14 cellular contexts compared by ENCODE assay signal in the genomic region with DNA sequence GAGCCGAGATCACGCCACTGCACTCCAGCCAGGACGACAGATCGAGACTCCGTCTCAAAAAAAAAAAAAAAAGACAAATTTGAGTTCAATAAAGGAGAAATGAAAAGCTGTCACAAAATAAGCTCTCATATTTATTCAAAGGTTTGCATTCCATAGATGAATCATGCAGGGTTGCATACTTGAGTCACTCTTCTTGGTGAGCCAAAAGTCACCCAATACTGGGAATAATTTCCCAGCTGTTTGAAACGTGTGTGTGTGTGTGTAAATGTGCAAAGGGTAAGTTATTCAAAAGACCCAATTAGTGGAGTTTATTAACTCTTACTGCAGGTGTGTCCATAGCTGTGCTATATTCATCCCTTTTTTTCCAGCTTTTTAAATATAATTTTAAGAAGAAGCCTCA.
DNase-seq lines count a peak whose midpoint lies in the region; ATAC-seq, FAIRE-seq and TF ChIP-seq lines count a peak whose summit lies in the region.
"Had no signal": no experiment of that assay in that cellular context is flagged by ENCODE, and none has a peak within 500 bp of the region (broad histone marks: within the 10 kb centered on the region; RNA-seq: fewer than 3 reads in every experiment).

No MANE protein-coding gene starts in this region.

- no peak for FAIRE-seq in kidney (lab: Jason Lieb, UNC)

- DNase-seq in GM04503 (ENCODE audit: low read depth), result peak; percentile 52
- peak; percentile 57 for DNase-seq in RWPE1 (ENCODE audit: low spot score)
- DNase-seq in sigmoid colon, result no peak
- DNase-seq in kidney, result no peak
- no peak for DNase-seq in mucosa of gallbladder (ENCODE audit: low spot score)
- DNase-seq in stimulated activated CD4-positive, alpha-beta T cell treated with anti-CD3 and anti-CD28 coated beads, Interleukin-2, amount 100 ng/mL, for 24 hours, result no peak
- DNase-seq in stimulated activated naive CD8-positive, alpha-beta T cell treated with anti-CD3 and anti-CD28 coated beads, Interleukin-15, Interleukin-2, amounts not matched to agents 100 U/mL and 50 U/mL, for 24 hours, result no peak
- DNase-seq: activated CD8-positive, alpha-beta memory T cell treated with anti-CD3 and anti-CD28 coated beads, Interleukin-2, amount 50 U/mL, for 4 hours; hypothalamus; mucosa of descending colon; NCI-H1092; right lobe of liver; T-helper 2 cell had no signal

- H3K9ac ChIP-seq in kidney (ENCODE audit: low read length in 2 of 2), result no peak overlapping the region

- H3K36me3 ChIP-seq in esophagus (ENCODE audit: control insufficient read depth in 2 of 2, insufficient read depth in 2 of 2, low read length in 1 of 2), result no peaks in the 10 kb centered on the region
- H3K36me3 ChIP-seq in sigmoid colon, result no peaks in the 10 kb centered on the region
- no peaks in the 10 kb centered on the region for H3K36me3 ChIP-seq in kidney (ENCODE audit: control insufficient read depth in 1 of 2, insufficient read depth in 2 of 2, low read length in 2 of 2)
- H3K36me3 ChIP-seq: right lobe of liver had no signal

- CTCF ChIA-PET in RWPE1 (lab: Yijun Ruan, JAX), result interaction anchor here (0.6 to 1.5 kb wide), 4 partner anchors 85 to 489 kb away, joined by 3 to 7 read pairs (median 4); no protein-coding TSS in a partner anchor

- H3K4me3 ChIP-seq in esophagus (ENCODE audit: low read depth in 1 of 2, low read length in 2 of 2) (no peak overlapping the region), sigmoid colon (no peak overlapping the region), kidney (ENCODE audit: low read length in 2 of 2) (no peak overlapping the region)
- H3K4me3 ChIP-seq: mucosa of descending colon, right lobe of liver had no signal

- no peak for TF ChIP-seq POLR2A in sigmoid colon (IDR thresholded peaks at IDR 0.05)

- ATAC-seq in stimulated activated naive CD8-positive, alpha-beta T cell treated with anti-CD3 and anti-CD28 coated beads, Interleukin-15, Interleukin-2, amounts not matched to agents 100 U/mL and 50 U/mL, for 24 hours, result no peak
- ATAC-seq: mucosa of descending colon had no signal

- H3K27ac ChIP-seq in RWPE1 (peak overlapping the region; percentile 86), esophagus (ENCODE audit: low read depth in 2 of 2, low read length in 1 of 2) (peak overlapping the region; percentile 57 to 85), sigmoid colon (peak overlapping the region; percentile 28 to 90 (median 61)), kidney (ENCODE audit: low read depth in 2 of 2, low read length in 2 of 2) (no peak overlapping the region)
- H3K27ac ChIP-seq: right lobe of liver had no signal

- POLR2A ChIA-PET in RWPE1 (lab: Yijun Ruan, JAX; ENCODE audit: low non-redundant PET), result interaction anchor here (0.6 kb wide), 1 partner anchor 1871 kb away, joined by 3 read pairs; no protein-coding TSS in a partner anchor

- H3K4me1 ChIP-seq in esophagus (ENCODE audit: control insufficient read depth in 2 of 2, insufficient read depth in 2 of 2, low read length in 1 of 2), result peaks cover 7 to 19% of the 10 kb centered on the region in 2 donors
- H3K4me1 ChIP-seq in sigmoid colon, result peaks cover 0 to 89% (median 82%) of the 10 kb centered on the region in 4 donors
- H3K4me1 ChIP-seq in kidney (ENCODE audit: control insufficient read depth in 1 of 2, insufficient read depth in 1 of 2, low read depth in 1 of 2, low read length in 2 of 2), result peaks cover 4 to 7% of the 10 kb centered on the region in 2 donors

- intact Hi-C loops in sigmoid colon (cut with DNase I) (no loop called here), kidney (cut with DNase I) (no loop called here)

- TF ChIP-seq EP300 in sigmoid colon (IDR thresholded peaks at IDR 0.05), result no peak

- H3K9me3 ChIP-seq in esophagus (ENCODE audit: control insufficient read depth in 2 of 2, insufficient read depth in 1 of 2, low read depth in 1 of 2, low read length in 1 of 2), result no peaks in the 10 kb centered on the region
- no peaks in the 10 kb centered on the region for H3K9me3 ChIP-seq in sigmoid colon
- H3K9me3 ChIP-seq in kidney (ENCODE audit: control insufficient read depth in 1 of 2, low read length in 2 of 2), result no peaks in the 10 kb centered on the region
- H3K9me3 ChIP-seq: mucosa of descending colon, right lobe of liver had no signal

- WGBS in esophagus, 2 donors, result 30 to 43% methylated on average over 6 of the region's 6 CpGs
- 78 to 79% methylated on average over 6 of the region's 6 CpGs for WGBS in sigmoid colon, 2 donors

- H3K27me3 ChIP-seq in esophagus (ENCODE audit: control insufficient read depth in 1 of 2, insufficient read depth in 2 of 2, low read length in 2 of 2) (no peaks in the 10 kb centered on the region), sigmoid colon (no peaks in the 10 kb centered on the region)
- H3K27me3 ChIP-seq: right lobe of liver had no signal

- TF ChIP-seq CTCF in RWPE1 (conservative IDR thresholded peaks at IDR 0.05; ENCODE audit: low read depth) (no peak), sigmoid colon (IDR thresholded peaks at IDR 0.05) (no peak), kidney (IDR thresholded peaks at IDR 0.05; ENCODE audit: borderline replicate concordance, extremely low read depth, insufficient read depth) (no peak)

Comparison
In these comparisons a context has a peak if more than half of its experiments do, and no peak if none do; other contexts are left out.
1. DNase-seq: peak in GM04503 (single experiment) and RWPE1 (single experiment); none in sigmoid colon (single experiment), kidney (single experiment), mucosa of gallbladder (single experiment), stimulated activated CD4-positive, alpha-beta T cell treated with anti-CD3 and anti-CD28 coated beads, Interleukin-2, amount 100 ng/mL, for 24 hours (0 of 2) and stimulated activated naive CD8-positive, alpha-beta T cell treated with anti-CD3 and anti-CD28 coated beads, Interleukin-15, Interleukin-2, amounts not matched to agents 100 U/mL and 50 U/mL, for 24 hours (single experiment).
2. H3K27ac ChIP-seq: peak in RWPE1 (single experiment), esophagus (2 of 2) and sigmoid colon (4 of 4); none in kidney (0 of 2).